In genomic region chr17:41738077-41738800, GRCh38 we compare ENCODE assay signal across 8 cellular contexts. TPM values are rescaled to one million over a fixed set of nuclear protein-coding genes. Genes with fewer than 3 reads are reported as not detected.
DNase-seq lines count a peak whose midpoint lies in the region; ATAC-seq, FAIRE-seq and TF ChIP-seq lines count a peak whose summit lies in the region.

No MANE protein-coding gene starts in this region.

- CTCF ChIA-PET in AG04450 (lab: Charles Lee), result interaction anchor here (0.6 to 4.9 kb wide), 14 partner anchors 13 to 221 kb away, joined by 3 to 81 read pairs (median 3); partner anchors contain the start of gene P3H4

- H3K36me3 Mint-ChIP-seq in activated naive CD4-positive, alpha-beta T cell treated with anti-CD3 and anti-CD28 coated beads, Interleukin-2, amount 50 U/mL, for 72 hours, result no peaks in the 10 kb centered on the region

- no peak overlapping the region for H3K4me3 ChIP-seq in AG04450 (ENCODE audit: low read depth, low read length)
- no peak overlapping the region for H3K4me3 ChIP-seq in NB4 (ENCODE audit: low read depth, low read length)
- no peak overlapping the region for H3K4me3 ChIP-seq in SU-DHL-6 (ENCODE audit: insufficient read depth, low read length, poor library complexity, severe bottlenecking)

- H3K9me2 ChIP-seq in SU-DHL-6 (replicated peaks; ENCODE audit: insufficient read depth, low read length), result no peaks in the 10 kb centered on the region

- ATAC-seq in GM19035 (IDR thresholded peaks at IDR 0.05; ENCODE audit: unreplicated experiment), result peak; percentile 74
- ATAC-seq in activated naive CD4-positive, alpha-beta T cell treated with anti-CD3 and anti-CD28 coated beads, Interleukin-2, amount 50 U/mL, for 72 hours, result peak; percentile 94 to 96

- no peak for TF ChIP-seq POLR2A in NB4 (IDR thresholded peaks at IDR 0.05; ENCODE audit: extremely low read depth, insufficient read length)

- POLR2A ChIA-PET in AG04450 (lab: Yijun Ruan, JAX), result no interaction called here

- H3K27ac ChIP-seq in AG04450 (ENCODE audit: low read depth, low read length), result no peak overlapping the region
- no peak overlapping the region for H3K27ac ChIP-seq in SU-DHL-6 (ENCODE audit: low read depth, low read length)

- no peaks in the 10 kb centered on the region for H4K20me1 ChIP-seq in SU-DHL-6 (ENCODE audit: low read depth, low read length)

- intact Hi-C loops in cardiac septum (cut with DNase I) (loop anchor here (10.0 kb wide), 1 partner anchor 137 kb away; no protein-coding TSS in a partner anchor), posterior cingulate gyrus (cut with DNase I) (loop anchor here (1.0 to 10.0 kb wide), 3 partner anchors 63 to 219 kb away; no protein-coding TSS in a partner anchor)

- H3K79me2 ChIP-seq in SU-DHL-6 (ENCODE audit: insufficient read depth, low read length), result no peaks in the 10 kb centered on the region

- H3K9me3 ChIP-seq in AG04450 (ENCODE audit: control insufficient read depth, insufficient read depth, low read length) (no peaks in the 10 kb centered on the region; the same call in 1 of the 2 replicates), SU-DHL-6 (ENCODE audit: insufficient read depth, low read length) (no peaks in the 10 kb centered on the region)

- DNase-seq in AG04450 (ENCODE audit: low read depth, low spot score) (peak; percentile 54), NB4 (ENCODE audit: low read depth) (peak; percentile 85), cardiac septum (ENCODE audit: low spot score) (peak; percentile 92), posterior cingulate gyrus (peak; percentile 58 to 97 (median 83)), urothelium cell line (ENCODE audit: low spot score) (peak; percentile 88)
- peak; percentile 82 for DNase-seq in activated naive CD4-positive, alpha-beta T cell treated with anti-CD3 and anti-CD28 coated beads, Interleukin-2, amount 50 U/mL, for 72 hours (ENCODE audit: low spot score in 2 of 2)

- H3F3A ChIP-seq in SU-DHL-6 (ENCODE audit: insufficient read depth), result no peaks in the 10 kb centered on the region

- no peaks in the 10 kb centered on the region for H3K36me3 ChIP-seq in SU-DHL-6 (ENCODE audit: low read length)

- peaks cover 41% of the 10 kb centered on the region for H3K27me3 ChIP-seq in AG04450 (ENCODE audit: control insufficient read depth, insufficient read depth, low read length)
- H3K27me3 ChIP-seq in SU-DHL-6 (ENCODE audit: low read length), result no peaks in the 10 kb centered on the region

- peak; percentile 94 for TF ChIP-seq CTCF in AG04450 (IDR thresholded peaks at IDR 0.05; ENCODE audit: low read depth, low read length)
- peak; percentile 91 for TF ChIP-seq CTCF in NB4 (IDR thresholded peaks at IDR 0.05; ENCODE audit: low read depth, low read length)
- peak; percentile 88 for TF ChIP-seq CTCF in SU-DHL-6 (IDR thresholded peaks at IDR 0.05; ENCODE audit: insufficient read depth, low read length, poor library complexity, severe bottlenecking)

- H3K4me2 ChIP-seq in SU-DHL-6 (ENCODE audit: low read depth, low read length, poor library complexity, severe bottlenecking), result no peak overlapping the region

- peak overlapping the region; percentile 89 for H2AFZ ChIP-seq in SU-DHL-6 (ENCODE audit: low read depth, low read length, severe bottlenecking)

- no peaks in the 10 kb centered on the region for H3K9me3 Mint-ChIP-seq in activated naive CD4-positive, alpha-beta T cell treated with anti-CD3 and anti-CD28 coated beads, Interleukin-2, amount 50 U/mL, for 72 hours

- peak; percentile 91 for FAIRE-seq in urothelium cell line (lab: Jason Lieb, UNC)

- 0 out of 2 replicates have a peak overlapping the region, but pooled peaks have one; percentile 10 for H3K9ac ChIP-seq in SU-DHL-6 (ENCODE audit: low read length)

- H3K27ac Mint-ChIP-seq in activated naive CD4-positive, alpha-beta T cell treated with anti-CD3 and anti-CD28 coated beads, Interleukin-2, amount 50 U/mL, for 72 hours, result peak overlapping the region in 1 of 2 donors; percentile 85

RNA-seq across cellular contexts. Expression of gene HAP1, which starts 3.8 kb away (rescaled TPM):
- 0.04 and 0.07 TPM in 2 replicates for polyA plus RNA-seq in AG04450 (2011; rRNA removed)
- polyA minus RNA-seq in AG04450 (2011; rRNA and poly(A)+ RNA removed), result 0.04 TPM in 1 of 2 replicates, not detected in the other
- not detected for total RNA-seq in activated naive CD4-positive, alpha-beta T cell treated with anti-CD3 and anti-CD28 coated beads, Interleukin-2, amount 50 U/mL, for 72 hours
- total RNA-seq in cardiac septum, result 0.08 TPM

RNA-seq across cellular contexts. Expression of gene GAST, which starts 26.1 kb away (rescaled TPM):
- not detected in 2 replicates for polyA plus RNA-seq in AG04450 (2011; rRNA removed)
- polyA minus RNA-seq in AG04450 (2011; rRNA and poly(A)+ RNA removed), result not detected in 2 replicates
- total RNA-seq in activated naive CD4-positive, alpha-beta T cell treated with anti-CD3 and anti-CD28 coated beads, Interleukin-2, amount 50 U/mL, for 72 hours, result not detected
- not detected for total RNA-seq in cardiac septum

RNA-seq across cellular contexts. Expression of gene JUP, which starts 48.3 kb away (rescaled TPM):
- 13.5 and 25.7 TPM in 2 replicates for polyA plus RNA-seq in AG04450 (2011; rRNA removed)
- 19.7 and 25.7 TPM in 2 replicates for polyA minus RNA-seq in AG04450 (2011; rRNA and poly(A)+ RNA removed)
- total RNA-seq in activated naive CD4-positive, alpha-beta T cell treated with anti-CD3 and anti-CD28 coated beads, Interleukin-2, amount 50 U/mL, for 72 hours, result under 1 TPM; 0.39 to 0.72 TPM
- total RNA-seq in cardiac septum, result 150 TPM

RNA-seq across cellular contexts. Expression of gene EIF1, which starts 49.6 kb away (rescaled TPM):
- 529 and 549 TPM in 2 replicates for polyA plus RNA-seq in AG04450 (2011; rRNA removed)
- 151 and 190 TPM in 2 replicates for polyA minus RNA-seq in AG04450 (2011; rRNA and poly(A)+ RNA removed)
- total RNA-seq in activated naive CD4-positive, alpha-beta T cell treated with anti-CD3 and anti-CD28 coated beads, Interleukin-2, amount 50 U/mL, for 72 hours, result 1,000 to 10,000 TPM in 1 of 2 donors, 100 to 1,000 TPM in 1; 899 to 1,106 TPM
- 1,014 TPM for total RNA-seq in cardiac septum

Comparison
In these comparisons a context has a peak if more than half of its experiments do, and no peak if none do; other contexts are left out.
1. RNA of gene JUP, which starts 48.3 kb away (total RNA-seq): 150 TPM in cardiac septum (single experiment); 0.39 to 0.72 TPM in activated naive CD4-positive, alpha-beta T cell treated with anti-CD3 and anti-CD28 coated beads, Interleukin-2, amount 50 U/mL, for 72 hours; every median in the first group is over 10 times any median in the second.
2. Peak in every context shown above with its lines, with median percentiles within 50 percentile points of each other: DNase-seq and CTCF ChIP-seq.